ENCODE assay signal across 31 cellular contexts in the genomic region with DNA sequence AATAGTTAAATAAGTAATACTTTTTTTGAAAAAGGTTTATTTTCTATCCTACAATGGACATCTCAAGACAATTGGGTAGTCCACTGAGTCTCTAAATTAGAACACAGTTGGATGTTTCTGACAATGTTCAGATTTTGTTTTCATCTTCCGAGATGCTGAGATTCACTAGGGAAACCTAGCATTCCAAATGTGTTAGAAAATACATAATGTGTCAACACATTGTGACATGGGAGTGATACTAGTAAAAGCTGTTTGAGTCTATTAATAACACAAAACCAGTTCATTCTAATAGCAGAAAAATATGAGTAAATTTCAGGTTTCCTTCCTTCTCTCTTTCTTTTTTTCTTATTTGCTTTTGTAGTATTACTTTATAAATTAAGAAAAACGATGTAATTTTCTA.
"Had no signal": no experiment of that assay in that cellular context is flagged by ENCODE, and none has a peak within 500 bp of the region (broad histone marks: within the 10 kb centered on the region; RNA-seq: fewer than 3 reads in every experiment).

No MANE protein-coding gene starts in this region.

- H3K9me3 ChIP-seq: adrenal gland, body of pancreas, breast epithelium had no signal

- H3K4me1 ChIP-seq: adrenal gland, body of pancreas, breast epithelium had no signal

- DNase-seq: activated B cell treated with CpG ODN at 0.5 μM for 24 hours; activated CD4-positive, alpha-beta memory T cell treated with anti-CD3 and anti-CD28 coated beads for 36 hours; activated CD4-positive, alpha-beta T cell treated with anti-CD3 and anti-CD28 coated beads for 4 hours; activated CD4-positive, alpha-beta T cell treated with anti-CD3 and anti-CD28 coated beads, Interleukin-2, amount 10 ng/mL, durations not matched to agents 24 days and 14 days; activated CD4-positive, alpha-beta T cell treated with anti-CD3 and anti-CD28 coated beads, Interleukin-2, amount 50 U/mL, for 1 hour; activated CD4-positive, alpha-beta T cell treated with anti-CD3 and anti-CD28 coated beads, Interleukin-2, amount 50 U/mL, for 4 hours; activated CD4-positive, CD25-positive, alpha-beta regulatory T cell treated with anti-CD3 and anti-CD28 coated beads, Interleukin-2, amount 50 U/mL, for 72 hours; activated CD8-positive, alpha-beta memory T cell treated with anti-CD3 and anti-CD28 coated beads, Interleukin-2, amount 50 U/mL, for 4 hours; activated CD8-positive, alpha-beta T cell treated with anti-CD3 and anti-CD28 coated beads for 36 hours; activated effector memory CD4-positive, alpha-beta T cell treated with anti-CD3 and anti-CD28 coated beads, Interleukin-2, amount 50 U/mL, for 16 hours; activated gamma-delta T cell treated with Interleukin-2 at 50 U/mL for 16 hours; activated naive CD4-positive, alpha-beta T cell; activated naive CD4-positive, alpha-beta T cell treated with anti-CD3 and anti-CD28 coated beads for 36 hours; activated naive CD4-positive, alpha-beta T cell treated with anti-CD3 and anti-CD28 coated beads, Interleukin-2, amount 50 U/mL, for 16 hours; activated naive CD8-positive, alpha-beta T cell treated with anti-CD3 and anti-CD28 coated beads for 36 hours; activated T-cell treated with anti-CD3 and anti-CD28 coated beads for 4 hours; activated T-cell treated with anti-CD3 and anti-CD28 coated beads, Interleukin-2, amount 50 U/mL, for 1 hour; activated T-cell treated with anti-CD3 and anti-CD28 coated beads, Interleukin-2, amount 50 U/mL, for 4 hours; activated T-cell treated with anti-CD3 and anti-CD28 coated beads, Interleukin-2, amount 50 U/mL, for 72 hours; adrenal gland; amniotic stem cell; aorta; body of pancreas; brain microvascular endothelial cell; central memory CD4-positive, alpha-beta T cell; T-helper 2 cell; T-helper 9 cell had no signal

- H3K27me3 ChIP-seq: adrenal gland, body of pancreas, brain microvascular endothelial cell, breast epithelium had no signal

- H3K27ac ChIP-seq: adrenal gland, body of pancreas, brain microvascular endothelial cell, breast epithelium, VCaP had no signal

- ATAC-seq: activated CD8-positive, alpha-beta T cell treated with anti-CD3 and anti-CD28 coated beads for 36 hours; activated naive CD4-positive, alpha-beta T cell treated with anti-CD3 and anti-CD28 coated beads, Interleukin-2, amount 50 U/mL, for 72 hours; activated T-cell treated with anti-CD3 and anti-CD28 coated beads, Interleukin-2, amount 50 U/mL, for 4 hours; activated T-cell treated with anti-CD3 and anti-CD28 coated beads, Interleukin-2, amount 50 U/mL, for 72 hours; activated T-helper 17 cell treated with anti-CD3 and anti-CD28 coated beads, Interleukin-2, amount 50 U/mL, for 72 hours; body of pancreas had no signal

- H3K4me3 ChIP-seq: adrenal gland, body of pancreas, breast epithelium had no signal

- H3K36me3 ChIP-seq: adrenal gland, brain microvascular endothelial cell, breast epithelium had no signal
